In genomic region chr12:5073838-5074237, GRCh38 we compare ENCODE assay signal across 1 cellular context.
TF ChIP-seq lines count a peak whose summit lies in the region.

No MANE protein-coding gene starts in this region.

TF ChIP-seq in HepG2, 621 proteins besides CTCF, POLR2A, EP300 and RAD21 (continued from another document):
- TF ChIP-seq ARID4A (CRISPR knock-in tag; IDR thresholded peaks at IDR 0.05; ENCODE audit: borderline replicate concordance) (no peak), ZKSCAN5 (CRISPR knock-in tag; IDR thresholded peaks at IDR 0.05) (no peak), THAP9 (CRISPR knock-in tag; IDR thresholded peaks at IDR 0.05; ENCODE audit: borderline replicate concordance) (no peak), SOX6 (IDR thresholded peaks at IDR 0.05) (no peak), SOX6 (CRISPR knock-in tag; IDR thresholded peaks at IDR 0.05) (no peak), MTA3 (CRISPR knock-in tag; IDR thresholded peaks at IDR 0.05) (no peak), E2F5 (CRISPR knock-in tag; conservative IDR thresholded peaks at IDR 0.05) (no peak), RFX5 (IDR thresholded peaks at IDR 0.05; ENCODE audit: low read depth, low read length) (no peak), AKAP8 (CRISPR knock-in tag; IDR thresholded peaks at IDR 0.05) (no peak), FUBP1 (CRISPR knock-in tag; IDR thresholded peaks at IDR 0.05; ENCODE audit: borderline replicate concordance) (no peak), REXO4 (CRISPR knock-in tag; IDR thresholded peaks at IDR 0.05; ENCODE audit: borderline replicate concordance) (no peak), FOSL2 (CRISPR knock-in tag; IDR thresholded peaks at IDR 0.05) (no peak), ZNF367 (CRISPR knock-in tag; IDR thresholded peaks at IDR 0.05; ENCODE audit: borderline replicate concordance) (no peak), PAF1 (CRISPR knock-in tag; IDR thresholded peaks at IDR 0.05) (no peak), CHD4 (IDR thresholded peaks at IDR 0.05; ENCODE audit: borderline replicate concordance, low read length) (no peak), ZNF569 (CRISPR knock-in tag; IDR thresholded peaks at IDR 0.05; ENCODE audit: borderline replicate concordance) (no peak), ZMYM3 (CRISPR knock-in tag; IDR thresholded peaks at IDR 0.05) (no peak)
